ENCODE assay signal across 22 cellular contexts in genomic region chr11:130548491-130548833, GRCh38.
DNase-seq lines count a peak whose midpoint lies in the region; ATAC-seq and TF ChIP-seq lines count a peak whose summit lies in the region.
"Had no signal": no experiment of that assay in that cellular context is flagged by ENCODE, and none has a peak within 500 bp of the region (broad histone marks: within the 10 kb centered on the region; RNA-seq: fewer than 3 reads in every experiment).

No MANE protein-coding gene starts in this region.

- H3K4me1 ChIP-seq in mammary epithelial cell (ENCODE audit: insufficient read depth, low read length) (no peaks in the 10 kb centered on the region), breast epithelium (no peaks in the 10 kb centered on the region), foreskin keratinocyte (no peaks in the 10 kb centered on the region), upper lobe of left lung (peaks cover 0 to 29% (median 5%) of the 10 kb centered on the region in 4 donors), BE2C (no peaks in the 10 kb centered on the region)
- H3K4me1 ChIP-seq: Caco-2 had no signal

- TF ChIP-seq POLR2A in breast epithelium (IDR thresholded peaks at IDR 0.05) = no peak
- no peak for TF ChIP-seq POLR2A in upper lobe of left lung (IDR thresholded peaks at IDR 0.05)

- H3K79me2 ChIP-seq in mammary epithelial cell (ENCODE audit: insufficient read depth, low read length) = no peaks in the 10 kb centered on the region

- in situ Hi-C loops in mammary epithelial cell (cut with MboI; ENCODE audit: low sequenced_read_pairs in 2 of 2) = no loop called here

- intact Hi-C loops in mammary epithelial cell (cut with micrococcal nuclease) = no loop called here
- intact Hi-C loops in breast epithelium (cut with DNase I; ENCODE audit: low total_unique reads) = no loop called here

- no peaks in the 10 kb centered on the region for H4K20me1 ChIP-seq in mammary epithelial cell (ENCODE audit: insufficient read depth, low read length)

- dilution Hi-C loops in mammary epithelial cell (cut with HindIII; ENCODE audit: low sequenced_read_pairs) = no loop called here

- ATAC-seq in foreskin keratinocyte = peak; percentile 53
- ATAC-seq in GM18873 (IDR thresholded peaks at IDR 0.05; ENCODE audit: low FRiP score, unreplicated experiment) = no peak
- ATAC-seq in upper lobe of left lung (ENCODE audit: low FRiP score in 2 of 2) = no peak

- no peak overlapping the region for H3K27ac ChIP-seq in mammary epithelial cell (ENCODE audit: insufficient read depth, low read depth, low read length)
- no peak overlapping the region for H3K27ac ChIP-seq in breast epithelium
- no peak overlapping the region for H3K27ac ChIP-seq in foreskin keratinocyte
- H3K27ac ChIP-seq in upper lobe of left lung = no peak overlapping the region
- H3K27ac ChIP-seq: 22Rv1 had no signal

- no peak overlapping the region for H3K4me2 ChIP-seq in mammary epithelial cell (ENCODE audit: insufficient read depth, low read depth, low read length)
- H3K4me2 ChIP-seq: SK-N-SH had no signal

- no peak for TF ChIP-seq EP300 in upper lobe of left lung (IDR thresholded peaks at IDR 0.05)

- 20% methylated on average over 1 of the region's 1 CpG for WGBS in mammary epithelial cell (ENCODE audit: low coverage, missing lambda C conversion rate)
- WGBS in upper lobe of left lung, 2 donors = 20 to 56% methylated on average over 1 of the region's 1 CpG

- H3K9ac ChIP-seq in mammary epithelial cell (ENCODE audit: insufficient read depth, low read length) = no peak overlapping the region
- H3K9ac ChIP-seq: SK-N-SH had no signal

- TF ChIP-seq CTCF in mammary epithelial cell (conservative IDR thresholded peaks at IDR 0.05 in 1 of 2, IDR thresholded peaks at IDR 0.05 in 1 of 2; ENCODE audit: extremely low read depth in 1 of 2, insufficient read depth in 1 of 2, low read depth in 1 of 2, low read length in 2 of 2) (no peak), breast epithelium (IDR thresholded peaks at IDR 0.05) (no peak), foreskin keratinocyte (conservative IDR thresholded peaks at IDR 0.05) (peak; percentile 19), upper lobe of left lung (IDR thresholded peaks at IDR 0.05) (no peak), BE2C (IDR thresholded peaks at IDR 0.05; ENCODE audit: low read depth, low read length) (no peak)

- H3K4me3 ChIP-seq in mammary epithelial cell (replicated peaks in 1 of 3; ENCODE audit: insufficient read depth in 1 of 3, low read depth in 2 of 3, low read length in 3 of 3) (no peak overlapping the region), breast epithelium (no peak overlapping the region), upper lobe of left lung (no peak overlapping the region), BE2C (ENCODE audit: low read depth, low read length) (no peak overlapping the region)

- CTCF ChIA-PET in mammary epithelial cell (lab: Charles Lee; ENCODE audit: low non-redundant PET) = interaction anchor here (0.6 kb wide), 1 partner anchor 124 kb away, joined by 3 read pairs; no protein-coding TSS in a partner anchor

- no peak overlapping the region for H2AFZ ChIP-seq in mammary epithelial cell (ENCODE audit: low read depth, low read length)

- H3K27me3 ChIP-seq in mammary epithelial cell (ENCODE audit: insufficient read depth, low read length) (no peaks in the 10 kb centered on the region), breast epithelium (no peaks in the 10 kb centered on the region), foreskin keratinocyte (no peaks in the 10 kb centered on the region), upper lobe of left lung (no peaks in the 10 kb centered on the region), BE2C (no peaks in the 10 kb centered on the region)

- peak; percentile 22 for DNase-seq in mammary epithelial cell
- DNase-seq in breast epithelium (ENCODE audit: low spot score in 2 of 2) = no peak
- peak; percentile 50 for DNase-seq in RPMI7951 (ENCODE audit: low read depth)
- DNase-seq in foreskin keratinocyte = no peak
- no peak for DNase-seq in upper lobe of left lung
- DNase-seq in NCI-H2107 treated with DMSO at 0.1 percent for 48 hours (lab: John Stamatoyannopoulos, UW; ENCODE audit: unreplicated experiment) = no peak
- no peak for DNase-seq in BE2C
- DNase-seq: Caco-2; CD4-positive, alpha-beta T cell; Karpas-422; MM.1S; NCI-H1092 treated with DMSO at 0.1 percent for 48 hours; NCI-H146; NCI-H2029 treated with DMSO at 0.1 percent for 48 hours; NCI-H510A; NCI-H748 treated with DMSO at 0.1 percent for 48 hours; NK-92 treated with Interleukin-12 subunit alpha and Interleukin-12 subunit beta, amount 100 ng/mL, for 24 hours; RPMI8226; SHP77 treated with DMSO at 0.1 percent for 48 hours; SK-N-SH had no signal

- H3K36me3 ChIP-seq in mammary epithelial cell (ENCODE audit: insufficient read depth, low read length) = no peaks in the 10 kb centered on the region
- H3K36me3 ChIP-seq in breast epithelium = no peaks in the 10 kb centered on the region
- H3K36me3 ChIP-seq in upper lobe of left lung = no peaks in the 10 kb centered on the region
- H3K36me3 ChIP-seq in BE2C = no peaks in the 10 kb centered on the region

- H3K9me3 ChIP-seq in mammary epithelial cell (replicated peaks; ENCODE audit: insufficient read depth, low read length) = no peaks in the 10 kb centered on the region
- no peaks in the 10 kb centered on the region for H3K9me3 ChIP-seq in breast epithelium
- no peaks in the 10 kb centered on the region for H3K9me3 ChIP-seq in upper lobe of left lung
- H3K9me3 ChIP-seq in BE2C = no peaks in the 10 kb centered on the region
- H3K9me3 ChIP-seq: Caco-2, SK-N-SH had no signal

- BruUV-seq in mammary epithelial cell (replicated peaks; lab: Mats Ljungman, UMichigan) = no TSS peak

Comparison
In these comparisons a context has a peak if more than half of its experiments do, and no peak if none do; other contexts are left out.
1. DNase-seq: peak in mammary epithelial cell (single experiment) and RPMI7951 (single experiment); none in breast epithelium (0 of 2), foreskin keratinocyte (0 of 2), upper lobe of left lung (0 of 2), NCI-H2107 treated with DMSO at 0.1 percent for 48 hours (single experiment) and BE2C (single experiment).